ENCODE assay signal across 26 cellular contexts in genomic region chr15:94443156-94443555, GRCh38.
"Had no signal": no experiment of that assay in that cellular context is flagged by ENCODE, and none has a peak within 500 bp of the region (broad histone marks: within the 10 kb centered on the region; RNA-seq: fewer than 3 reads in every experiment).

No MANE protein-coding gene starts in this region.

- H3K4me3 ChIP-seq: colonic mucosa, esophagus muscularis mucosa, gastroesophageal sphincter, heart right ventricle, lung, neural progenitor cell, right atrium auricular region, smooth muscle cell, thyroid gland had no signal

- H3K9ac ChIP-seq: neural progenitor cell, parathyroid adenoma had no signal

- H3K27ac ChIP-seq: colonic mucosa, esophagus muscularis mucosa, foreskin keratinocyte, gastroesophageal sphincter, heart right ventricle, neural progenitor cell, parathyroid adenoma, right atrium auricular region had no signal

- H3K4me3 Mint-ChIP-seq: central memory CD8-positive, alpha-beta T cell; dendritic cell treated with granulocyte-macrophage colony-stimulating factor and Interleukin-4, amounts not matched to agents 40 ng/mL and 50 ng/mL, for 4 days; immature natural killer cell; memory B cell; naive thymus-derived CD4-positive, alpha-beta T cell; neural progenitor cell; stimulated activated naive CD8-positive, alpha-beta T cell treated with anti-CD3 and anti-CD28 coated beads, Interleukin-15, amount 100 ng/mL, for 72 hours; type B pancreatic cell had no signal

- H3K9me3 ChIP-seq: colonic mucosa, esophagus muscularis mucosa, gastroesophageal sphincter, heart right ventricle, right atrium auricular region, thyroid gland had no signal

- DNase-seq: colonic mucosa; effector CD8-positive, alpha-beta T cell; foreskin keratinocyte; heart right ventricle; hippocampal formation; immature natural killer cell; naive thymus-derived CD4-positive, alpha-beta T cell; stimulated activated CD4-positive, alpha-beta T cell treated with anti-CD3 and anti-CD28 coated beads, Interleukin-12 subunit alpha, Interleukin-12 subunit beta, amount 100 ng/mL, for 4 hours; stimulated activated CD4-positive, alpha-beta T cell treated with anti-CD3 and anti-CD28 coated beads, Interleukin-1b, Interleukin-23, amount 100 ng/mL, for 48 hours; stimulated activated CD4-positive, alpha-beta T cell treated with anti-CD3 and anti-CD28 coated beads, Interleukin-4, amount 100 ng/mL, for 1 hour; stimulated activated CD8-positive, alpha-beta memory T cell treated with anti-CD3 and anti-CD28 coated beads, Interleukin-4, amount 100 ng/mL, for 48 hours; stimulated activated naive CD4-positive, alpha-beta T cell; stimulated activated naive CD8-positive, alpha-beta T cell treated with anti-CD3 and anti-CD28 coated beads, Interleukin-15, amount 100 ng/mL, for 72 hours; thyroid gland had no signal

- H3K36me3 Mint-ChIP-seq: neural progenitor cell had no signal

- H3K27me3 Mint-ChIP-seq: central memory CD8-positive, alpha-beta T cell; dendritic cell treated with granulocyte-macrophage colony-stimulating factor and Interleukin-4, amounts not matched to agents 40 ng/mL and 50 ng/mL, for 4 days; memory B cell; naive thymus-derived CD4-positive, alpha-beta T cell; progenitor cell of endocrine pancreas; stimulated activated naive CD8-positive, alpha-beta T cell treated with anti-CD3 and anti-CD28 coated beads, Interleukin-15, amount 100 ng/mL, for 72 hours; type B pancreatic cell had no signal

- H3K27me3 ChIP-seq: colonic mucosa, esophagus muscularis mucosa, foreskin keratinocyte, gastroesophageal sphincter, neural progenitor cell, right atrium auricular region, thyroid gland had no signal

- H3K27ac Mint-ChIP-seq: dendritic cell treated with granulocyte-macrophage colony-stimulating factor and Interleukin-4, amounts not matched to agents 40 ng/mL and 50 ng/mL, for 4 days; memory B cell; naive thymus-derived CD4-positive, alpha-beta T cell; neural progenitor cell; progenitor cell of endocrine pancreas; type B pancreatic cell had no signal

- H3K4me1 ChIP-seq: colonic mucosa, heart right ventricle, parathyroid adenoma, right atrium auricular region had no signal

- H3K9me3 Mint-ChIP-seq: central memory CD8-positive, alpha-beta T cell; dendritic cell treated with granulocyte-macrophage colony-stimulating factor and Interleukin-4, amounts not matched to agents 40 ng/mL and 50 ng/mL, for 4 days; immature natural killer cell; memory B cell; neural progenitor cell; stimulated activated naive CD8-positive, alpha-beta T cell treated with anti-CD3 and anti-CD28 coated beads, Interleukin-15, amount 100 ng/mL, for 72 hours had no signal

- H3K36me3 ChIP-seq: colonic mucosa, esophagus muscularis mucosa, gastroesophageal sphincter, neural progenitor cell, right atrium auricular region, thyroid gland had no signal

- H3K4me1 Mint-ChIP-seq: memory B cell; naive thymus-derived CD4-positive, alpha-beta T cell; stimulated activated naive CD8-positive, alpha-beta T cell treated with anti-CD3 and anti-CD28 coated beads, Interleukin-15, amount 100 ng/mL, for 72 hours had no signal
